ENCODE assay signal across 8 cellular contexts in genomic region chr3:149576071-149576564, GRCh38.
DNase-seq lines count a peak whose midpoint lies in the region; ATAC-seq, FAIRE-seq and TF ChIP-seq lines count a peak whose summit lies in the region.

No MANE protein-coding gene starts in this region.

- H2AFZ ChIP-seq in PC-3 (ENCODE audit: low read length) = no peak overlapping the region
- H2AFZ ChIP-seq in endothelial cell of umbilical vein (ENCODE audit: low read depth, low read length) = no peak overlapping the region

- BruUV-seq in PC-3 (replicated peaks; lab: Mats Ljungman, UMichigan) (no TSS peak), endothelial cell of umbilical vein (replicated peaks; lab: Mats Ljungman, UMichigan) (no TSS peak)

- H3K9me3 Mint-ChIP-seq in nephron progenitor cell = no peaks in the 10 kb centered on the region

- peak; percentile 98 for DNase-seq in EL
- DNase-seq in HFF-Myc (ENCODE audit: extremely low read depth, low read depth) = peak; percentile 97
- peak; percentile 98 for DNase-seq in PC-3
- peak; percentile 99 for DNase-seq in endothelial cell of umbilical vein (ENCODE audit: low read depth, low spot score)
- no peak for DNase-seq in nephron progenitor cell
- DNase-seq in GM13977 (ENCODE audit: low spot score) = no peak
- no peak for DNase-seq in NCI-H1048 (lab: John Stamatoyannopoulos, UW)
- DNase-seq in superior temporal gyrus (ENCODE audit: extremely low spot score) = no peak

- H3K36me3 Mint-ChIP-seq in nephron progenitor cell (ENCODE audit: low read depth) = peaks cover 12% of the 10 kb centered on the region

- TF ChIP-seq CTCF in HFF-Myc (IDR thresholded peaks at IDR 0.05; ENCODE audit: low read depth, low read length, missing control alignments) (no peak), PC-3 (conservative IDR thresholded peaks at IDR 0.05; ENCODE audit: low read depth, low read length) (no peak), endothelial cell of umbilical vein (IDR thresholded peaks at IDR 0.05; ENCODE audit: extremely low read depth in 1 of 2, insufficient read depth in 1 of 2, low read depth in 1 of 2, low read length in 2 of 2) (no peak), nephron progenitor cell (IDR thresholded peaks at IDR 0.05) (no peak), GM13977 (IDR thresholded peaks at IDR 0.05; ENCODE audit: extremely low read depth, insufficient read depth, missing control alignments) (no peak)

- H3F3A ChIP-seq in PC-3 (ENCODE audit: low read length, unreplicated experiment) = peaks cover 14% of the 10 kb centered on the region

- H3K4me2 ChIP-seq in PC-3 (ENCODE audit: low read length) (peak overlapping the region; percentile 82), endothelial cell of umbilical vein (ENCODE audit: insufficient read depth, low read length) (peak overlapping the region; percentile 41)

- peak overlapping the region; percentile 27 for H3K4me3 Mint-ChIP-seq in nephron progenitor cell

- H3K9me1 ChIP-seq in endothelial cell of umbilical vein (replicated peaks; ENCODE audit: control insufficient read depth, extremely low read depth, insufficient read depth, low read length) = no peaks in the 10 kb centered on the region

- H3K4me1 ChIP-seq in PC-3 (ENCODE audit: insufficient read depth, low read length) (peaks cover 93% of the 10 kb centered on the region), endothelial cell of umbilical vein (ENCODE audit: control insufficient read depth, extremely low read depth, insufficient read depth, low read length) (peaks cover 91% of the 10 kb centered on the region)

- peak; percentile 97 for FAIRE-seq in endothelial cell of umbilical vein (lab: Jason Lieb, UNC)

- peaks cover 15% of the 10 kb centered on the region for H3K36me3 ChIP-seq in PC-3 (ENCODE audit: low read depth, low read length)
- H3K36me3 ChIP-seq in endothelial cell of umbilical vein (ENCODE audit: control insufficient read depth in 2 of 2, extremely low read depth in 1 of 2, insufficient read depth in 2 of 2, low read length in 2 of 2) = peaks cover 10 to 16% of the 10 kb centered on the region in 2 experiments

- POLR2A ChIA-PET in PC-3 (lab: Charles Lee; ENCODE audit: unreplicated experiment) (interaction anchor here (0.6 to 1.8 kb wide), 10 partner anchors 9 to 204 kb away, joined by 3 to 32 read pairs (median 4); partner anchors contain the start of gene WWTR1), endothelial cell of umbilical vein (lab: Charles Lee) (interaction anchor here (0.7 to 2.1 kb wide), 14 partner anchors 17 to 198 kb away, joined by 3 to 16 read pairs (median 5); partner anchors contain the start of genes TM4SF1 and WWTR1)

- TF ChIP-seq POLR2A in endothelial cell of umbilical vein (IDR thresholded peaks at IDR 0.05; ENCODE audit: low read depth, low read length) = peak; percentile 79

- peak overlapping the region; percentile 97 for H3K9ac ChIP-seq in PC-3 (ENCODE audit: low read length)
- H3K9ac ChIP-seq in endothelial cell of umbilical vein (replicated peaks; ENCODE audit: extremely low read depth, insufficient read depth, low read length) = peak overlapping the region; percentile 78

- H4K20me1 ChIP-seq in PC-3 (ENCODE audit: low read length) = no peaks in the 10 kb centered on the region
- H4K20me1 ChIP-seq in endothelial cell of umbilical vein (replicated peaks; ENCODE audit: control insufficient read depth, extremely low read depth, insufficient read depth, low read length) = no peaks in the 10 kb centered on the region

- peaks cover 74% of the 10 kb centered on the region for H3K4me1 Mint-ChIP-seq in nephron progenitor cell

- H3K9me2 ChIP-seq in PC-3 (replicated peaks; ENCODE audit: low read length) = no peaks in the 10 kb centered on the region

- dilution Hi-C loops in endothelial cell of umbilical vein (cut with MboI; ENCODE audit: extremely low pct_ligation_motif_present, low sequenced_read_pairs) = no loop called here

- no peaks in the 10 kb centered on the region for H3K27me3 Mint-ChIP-seq in nephron progenitor cell (ENCODE audit: low read depth, poor library complexity)

- H3K27ac ChIP-seq in PC-3 (ENCODE audit: low read length) (peak overlapping the region; percentile 99), endothelial cell of umbilical vein (ENCODE audit: insufficient read depth, low read depth, low read length) (peak overlapping the region; percentile 91)

- peak overlapping the region; percentile 18 for H3K4me3 ChIP-seq in HFF-Myc (replicated peaks; ENCODE audit: low read depth, low read length)
- H3K4me3 ChIP-seq in PC-3 (ENCODE audit: low read length) = peak overlapping the region; percentile 55
- H3K4me3 ChIP-seq in endothelial cell of umbilical vein (replicated peaks in 1 of 3; ENCODE audit: insufficient read depth in 1 of 3, low read depth in 1 of 3, low read length in 3 of 3) = no peak overlapping the region

- CTCF ChIA-PET in PC-3 (lab: Charles Lee) (interaction anchor here (0.6 to 0.9 kb wide), 5 partner anchors 20 to 620 kb away, joined by 3 to 9 read pairs (median 3); partner anchors contain the start of gene WWTR1), endothelial cell of umbilical vein (lab: Charles Lee) (interaction anchor here (0.6 to 3.3 kb wide), 21 partner anchors 11 to 232 kb away, joined by 3 to 17 read pairs (median 4); partner anchors contain the start of gene WWTR1)

- H3K27me3 ChIP-seq in PC-3 (ENCODE audit: low read length) = no peaks in the 10 kb centered on the region
- H3K27me3 ChIP-seq in endothelial cell of umbilical vein (ENCODE audit: control insufficient read depth in 2 of 2, insufficient read depth in 2 of 2, low read length in 2 of 2) = no peaks in the 10 kb centered on the region

- H3K9me3 ChIP-seq in PC-3 (ENCODE audit: low read length) = no peaks in the 10 kb centered on the region
- H3K9me3 ChIP-seq in endothelial cell of umbilical vein (replicated peaks; ENCODE audit: control insufficient read depth, insufficient read depth, low read length) = no peaks in the 10 kb centered on the region

- peaks cover 68% of the 10 kb centered on the region for H3K79me2 ChIP-seq in PC-3 (ENCODE audit: low read length)
- H3K79me2 ChIP-seq in endothelial cell of umbilical vein (ENCODE audit: control insufficient read depth, insufficient read depth, low read length) = peaks cover 84% of the 10 kb centered on the region

- intact Hi-C loops in PC-3 (cut with micrococcal nuclease) = loop anchor here (1.0 to 5.0 kb wide), 3 partner anchors 21 to 199 kb away; partner anchors contain the start of genes TM4SF1 and WWTR1
- intact Hi-C loops in endothelial cell of umbilical vein (cut with micrococcal nuclease) = loop anchor here (1.0 to 2.0 kb wide), 4 partner anchors 13 to 83 kb away; partner anchors contain the start of gene WWTR1

- peak; percentile 62 for ATAC-seq in PC-3

- peak overlapping the region; percentile 91 for H3K27ac Mint-ChIP-seq in nephron progenitor cell

- in situ Hi-C loops in GM13977 (cut with MboI; ENCODE audit: low pct_unique_long_range_greater_than_20kb, low sequenced_read_pairs, unreplicated experiment) = no loop called here

TF ChIP-seq in endothelial cell of umbilical vein, 7 proteins besides CTCF, POLR2A, EP300 and RAD21:
- TF ChIP-seq MAX (IDR thresholded peaks at IDR 0.05; ENCODE audit: insufficient read depth, insufficient read length) (no peak), POLR2AphosphoS5 (IDR thresholded peaks at IDR 0.05; ENCODE audit: insufficient read depth, low read depth, low read length) (peak; percentile 92), MYC (IDR thresholded peaks at IDR 0.05; ENCODE audit: low read depth, low read length) (no peak), FOS (IDR thresholded peaks at IDR 0.05; ENCODE audit: borderline replicate concordance, insufficient read depth, low read length) (peak; percentile 95), GATA2 (IDR thresholded peaks at IDR 0.05; ENCODE audit: insufficient read depth, insufficient read length, low read depth, low read length) (peak; percentile 68), JUN (IDR thresholded peaks at IDR 0.05; ENCODE audit: borderline replicate concordance, insufficient read depth, insufficient read length, low read depth) (peak; percentile 94)

Comparison
In these comparisons a context has a peak if more than half of its experiments do, and no peak if none do; other contexts are left out.
1. DNase-seq: peak in EL (single experiment), HFF-Myc (single experiment), PC-3 (single experiment) and endothelial cell of umbilical vein (single experiment); none in nephron progenitor cell (single experiment), GM13977 (single experiment), NCI-H1048 (single experiment) and superior temporal gyrus (single experiment).
2. H3K4me3 ChIP-seq: peak in HFF-Myc (single experiment) and PC-3 (single experiment); none in endothelial cell of umbilical vein (0 of 3).